16 cellular contexts compared by ENCODE assay signal in genomic region chr7:1810961-1811849, GRCh38.
DNase-seq lines count a peak whose midpoint lies in the region; FAIRE-seq and TF ChIP-seq lines count a peak whose summit lies in the region.
"Had no signal": no experiment of that assay in that cellular context is flagged by ENCODE, and none has a peak within 500 bp of the region (broad histone marks: within the 10 kb centered on the region; RNA-seq: fewer than 3 reads in every experiment).

No MANE protein-coding gene starts in this region.

- H3K4me1 Mint-ChIP-seq in astrocyte (ENCODE audit: low read depth, unreplicated experiment): no peaks in the 10 kb centered on the region
- H3K4me1 Mint-ChIP-seq in HFFc6 (ENCODE audit: low read depth): peaks cover 6% of the 10 kb centered on the region; the same call in 1 of the 2 replicates
- H3K4me1 Mint-ChIP-seq: activated CD4-positive, alpha-beta T cell treated with anti-CD3 and anti-CD28 coated beads for 36 hours had no signal

- no peak for TF ChIP-seq POLR2A in vagina (IDR thresholded peaks at IDR 0.05)

- H3K36me3 Mint-ChIP-seq in astrocyte (ENCODE audit: low read depth, unreplicated experiment) (no peaks in the 10 kb centered on the region), HFFc6 (ENCODE audit: low read depth) (no peaks in the 10 kb centered on the region)

- H3K27ac ChIP-seq in astrocyte (ENCODE audit: low read depth, low read length): no peak overlapping the region
- no peak overlapping the region for H3K27ac ChIP-seq in vagina
- H3K27ac ChIP-seq: cardiac muscle cell, KMS-11 had no signal

- no peaks in the 10 kb centered on the region for H3K4me1 ChIP-seq in astrocyte (ENCODE audit: insufficient read depth, low read length)
- H3K4me1 ChIP-seq in vagina: peaks cover 29% of the 10 kb centered on the region

- H3K27me3 Mint-ChIP-seq in astrocyte (ENCODE audit: low read depth, unreplicated experiment) (peaks cover 11% of the 10 kb centered on the region), HFFc6 (ENCODE audit: insufficient read depth) (peaks cover 6% of the 10 kb centered on the region)
- H3K27me3 Mint-ChIP-seq: activated CD4-positive, alpha-beta T cell treated with anti-CD3 and anti-CD28 coated beads for 36 hours had no signal

- H3K4me3 Mint-ChIP-seq in astrocyte (ENCODE audit: unreplicated experiment) (no peak overlapping the region), HFFc6 (no peak overlapping the region)
- H3K4me3 Mint-ChIP-seq: activated CD4-positive, alpha-beta T cell treated with anti-CD3 and anti-CD28 coated beads for 36 hours had no signal

- TF ChIP-seq CTCF in astrocyte (IDR thresholded peaks at IDR 0.05; ENCODE audit: insufficient read depth, low read depth, low read length): no peak
- TF ChIP-seq CTCF in vagina (IDR thresholded peaks at IDR 0.05): no peak
- TF ChIP-seq CTCF in HFFc6 (IDR thresholded peaks at IDR 0.05): no peak

- H3K27ac Mint-ChIP-seq in astrocyte (ENCODE audit: unreplicated experiment) (no peak overlapping the region), HFFc6 (no peak overlapping the region)
- H3K27ac Mint-ChIP-seq: activated CD4-positive, alpha-beta T cell treated with anti-CD3 and anti-CD28 coated beads for 36 hours had no signal

- peak overlapping the region; percentile 21 for H3K9ac ChIP-seq in astrocyte (ENCODE audit: low read length)
- H3K9ac ChIP-seq: KMS-11 had no signal

- H3K9me3 Mint-ChIP-seq in astrocyte (ENCODE audit: unreplicated experiment) (no peaks in the 10 kb centered on the region), HFFc6 (no peaks in the 10 kb centered on the region)

- H3K4me2 ChIP-seq in astrocyte (ENCODE audit: low read length): peak overlapping the region; percentile 32
- H3K4me2 ChIP-seq: KMS-11 had no signal

- H3K36me3 ChIP-seq in astrocyte (ENCODE audit: insufficient read depth, low read length) (no peaks in the 10 kb centered on the region), vagina (peaks cover 0 to 9% of the 10 kb centered on the region in 2 donors)
- H3K36me3 ChIP-seq: cardiac muscle cell had no signal

- H3K9me3 ChIP-seq in astrocyte (ENCODE audit: insufficient read depth, low read depth, low read length) (no peaks in the 10 kb centered on the region), vagina (no peaks in the 10 kb centered on the region)

- no peaks in the 10 kb centered on the region for H3K79me2 ChIP-seq in astrocyte (ENCODE audit: insufficient read depth, low read length)

- no peaks in the 10 kb centered on the region for H4K20me1 ChIP-seq in astrocyte (ENCODE audit: insufficient read depth, low read length)

- DNase-seq in activated effector memory CD4-positive, alpha-beta T cell treated with anti-CD3 and anti-CD28 coated beads, Interleukin-2, amount 50 U/mL, for 16 hours: peak; percentile 52
- DNase-seq in activated effector memory CD4-positive, alpha-beta T cell treated with Interleukin-2 at 50 U/mL for 16 hours: no peak
- DNase-seq in astrocyte (ENCODE audit: low read depth) (no peak), islet precursor cell (peak; percentile 31), vagina (ENCODE audit: extremely low spot score in 2 of 2) (no peak), HFFc6 (no peak), SW480 (ENCODE audit: low spot score) (no peak)
- no peak for DNase-seq in activated CD4-positive, alpha-beta T cell treated with anti-CD3 and anti-CD28 coated beads for 4 hours
- DNase-seq: activated CD4-positive, alpha-beta T cell treated with anti-CD3 and anti-CD28 coated beads for 36 hours; DND-41; foreskin melanocyte; left ventricle myocardium superior; NCI-H510A treated with DMSO at 0.1 percent for 48 hours; stimulated activated CD4-positive, alpha-beta T cell treated with anti-CD3 and anti-CD28 coated beads, Interleukin-4, amount 100 ng/mL, for 1 hour had no signal

- no peak overlapping the region for H2AFZ ChIP-seq in astrocyte (ENCODE audit: low read depth, low read length)

- intact Hi-C loops in vagina (cut with DNase I): no loop called here

- FAIRE-seq in astrocyte (lab: Jason Lieb, UNC): no peak

- H3K4me3 ChIP-seq in astrocyte (ENCODE audit: insufficient read depth, low read depth, low read length): no peak overlapping the region
- H3K4me3 ChIP-seq in vagina: peak overlapping the region; percentile 12 to 15
- H3K4me3 ChIP-seq: cardiac muscle cell had no signal

- H3K27me3 ChIP-seq in astrocyte (ENCODE audit: insufficient read depth, low read length) (no peaks in the 10 kb centered on the region), vagina (no peaks in the 10 kb centered on the region)
- H3K27me3 ChIP-seq: cardiac muscle cell had no signal

Comparison
In these comparisons a context has a peak if more than half of its experiments do, and no peak if none do; other contexts are left out.
1. DNase-seq: peak in activated effector memory CD4-positive, alpha-beta T cell treated with anti-CD3 and anti-CD28 coated beads, Interleukin-2, amount 50 U/mL, for 16 hours (single experiment) and islet precursor cell (single experiment); none in activated effector memory CD4-positive, alpha-beta T cell treated with Interleukin-2 at 50 U/mL for 16 hours (single experiment), astrocyte (single experiment), vagina (0 of 2), activated CD4-positive, alpha-beta T cell treated with anti-CD3 and anti-CD28 coated beads for 4 hours (0 of 2), HFFc6 (single experiment) and SW480 (single experiment).